Comparison of ENCODE assay signal across 20 cellular contexts in the genomic region with DNA sequence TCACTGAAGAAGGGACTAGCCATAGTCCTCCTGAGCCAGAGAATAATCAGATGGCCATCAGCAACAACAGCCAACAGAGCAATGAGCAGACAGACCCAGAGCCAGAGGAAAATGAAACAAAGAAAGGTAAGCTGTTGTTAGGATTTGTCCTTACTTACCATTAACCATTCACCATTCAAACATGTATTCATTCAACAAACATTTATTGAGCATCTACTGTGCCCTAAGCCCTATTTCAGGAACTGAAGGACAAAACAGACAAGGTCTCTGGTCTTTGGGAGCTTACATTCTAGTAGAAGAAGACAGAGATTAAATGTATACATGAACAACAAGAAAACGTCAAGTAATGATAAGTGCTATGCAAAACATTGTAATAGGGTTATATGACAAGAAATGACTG.
"Had no signal": no experiment of that assay in that cellular context is flagged by ENCODE, and none has a peak within 500 bp of the region (broad histone marks: within the 10 kb centered on the region; RNA-seq: fewer than 3 reads in every experiment).

No MANE protein-coding gene starts in this region.

- H3K9me3 Mint-ChIP-seq: activated naive CD4-positive, alpha-beta T cell treated with anti-CD3 and anti-CD28 coated beads, Interleukin-2, amount 10 ng/mL, durations not matched to agents 7 days and 5 days; nephron progenitor cell; WTC11 had no signal

- H3K27me3 Mint-ChIP-seq: activated naive CD4-positive, alpha-beta T cell treated with anti-CD3 and anti-CD28 coated beads, Interleukin-2, amount 10 ng/mL, durations not matched to agents 7 days and 5 days had no signal

- H3K4me3 Mint-ChIP-seq: activated naive CD4-positive, alpha-beta T cell treated with anti-CD3 and anti-CD28 coated beads, Interleukin-2, amount 10 ng/mL, durations not matched to agents 7 days and 5 days; nephron progenitor cell; WTC11 had no signal

- H3K9me3 ChIP-seq: ascending aorta, heart right ventricle, mucosa of descending colon, pancreas, psoas muscle, right atrium auricular region, testis, upper lobe of right lung had no signal

- DNase-seq: activated effector memory CD4-positive, alpha-beta T cell treated with anti-CD3 and anti-CD28 coated beads, Interleukin-2, amount 50 U/mL, for 16 hours; activated naive CD4-positive, alpha-beta T cell treated with anti-CD3 and anti-CD28 coated beads, Interleukin-2, amount 10 ng/mL, durations not matched to agents 7 days and 5 days; activated T-cell treated with anti-CD3 and anti-CD28 coated beads, Interleukin-2, amount 50 U/mL, for 48 hours; heart right ventricle; islet precursor cell; left colon; mesenchymal stem cell; mucosa of descending colon; nephron progenitor cell; pancreas; psoas muscle; stimulated activated CD4-positive, alpha-beta T cell treated with anti-CD3 and anti-CD28 coated beads, Interleukin-2, amount 100 ng/mL, for 24 hours; stimulated activated naive CD4-positive, alpha-beta T cell; T-helper 9 cell; testis; upper lobe of right lung had no signal

- H3K4me3 ChIP-seq: ascending aorta, coronary artery, heart right ventricle, mucosa of descending colon, pancreas, psoas muscle, right atrium auricular region, testis, upper lobe of right lung had no signal

- H3K27ac Mint-ChIP-seq: activated naive CD4-positive, alpha-beta T cell treated with anti-CD3 and anti-CD28 coated beads, Interleukin-2, amount 10 ng/mL, durations not matched to agents 7 days and 5 days; nephron progenitor cell; WTC11 had no signal

- H3K27me3 ChIP-seq: ascending aorta, heart right ventricle, pancreas, right atrium auricular region, testis, upper lobe of right lung had no signal

- H3K4me1 Mint-ChIP-seq: activated naive CD4-positive, alpha-beta T cell treated with anti-CD3 and anti-CD28 coated beads, Interleukin-2, amount 10 ng/mL, durations not matched to agents 7 days and 5 days; nephron progenitor cell had no signal

- ATAC-seq: heart right ventricle, left colon, mucosa of descending colon, pancreas, psoas muscle, upper lobe of right lung, WTC11 had no signal

- FAIRE-seq: pancreas had no signal

- H3K4me1 ChIP-seq: ascending aorta, heart right ventricle, pancreas, psoas muscle, right atrium auricular region, testis, upper lobe of right lung had no signal

- H3K27ac ChIP-seq: ascending aorta, coronary artery, heart right ventricle, pancreas, psoas muscle, right atrium auricular region, testis, upper lobe of right lung had no signal
